In the genomic region with DNA sequence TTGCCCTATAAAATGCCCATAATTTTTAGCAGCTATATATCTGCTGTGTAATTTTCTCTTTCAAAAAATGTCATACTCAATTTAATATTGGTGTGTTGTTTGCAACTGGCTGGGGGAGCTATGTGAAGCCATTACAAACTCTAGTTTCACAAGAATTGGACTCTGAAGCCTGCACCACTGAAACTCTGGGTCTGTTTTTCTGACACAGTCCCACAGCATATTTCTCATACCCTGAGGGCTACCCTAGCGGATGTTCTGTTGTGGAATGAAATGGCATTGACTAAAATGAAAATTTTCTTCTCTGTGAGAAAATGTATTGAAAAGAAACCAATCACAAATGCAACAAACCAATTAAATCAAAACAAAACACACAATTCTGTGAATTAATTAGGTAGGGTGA, we compare ENCODE assay signal across 18 cellular contexts.
DNase-seq lines count a peak whose midpoint lies in the region; ATAC-seq and TF ChIP-seq lines count a peak whose summit lies in the region.
"Had no signal": no experiment of that assay in that cellular context is flagged by ENCODE, and none has a peak within 500 bp of the region (broad histone marks: within the 10 kb centered on the region; RNA-seq: fewer than 3 reads in every experiment).

No MANE protein-coding gene starts in this region.

- H3K9ac ChIP-seq in adipocyte (ENCODE audit: low read length) (no peak overlapping the region), neuronal stem cell (ENCODE audit: low read depth, low read length, poor library complexity) (no peak overlapping the region)
- H3K9ac ChIP-seq: BLaER1 had no signal

- H4K8ac ChIP-seq in neuronal stem cell (ENCODE audit: low read depth, low read length), result no peak overlapping the region

- H3K27me3 ChIP-seq in adipocyte (replicated peaks; ENCODE audit: control insufficient read depth, insufficient read depth, low read length) (no peaks in the 10 kb centered on the region), neuronal stem cell (ENCODE audit: control insufficient read depth in 3 of 3, insufficient read depth in 3 of 3, low read depth in 1 of 3, low read length in 3 of 3) (no peaks in the 10 kb centered on the region)
- H3K27me3 ChIP-seq: BLaER1 had no signal

- H3K79me1 ChIP-seq in neuronal stem cell (ENCODE audit: low read depth, low read length), result no peaks in the 10 kb centered on the region

- TF ChIP-seq POLR2A in erythroblast (IDR thresholded peaks at IDR 0.05; ENCODE audit: low read length), result no peak

- H3K9me3 ChIP-seq in adipocyte (ENCODE audit: control insufficient read depth, low read length) (no peaks in the 10 kb centered on the region), neuronal stem cell (replicated peaks in 1 of 2; ENCODE audit: control insufficient read depth in 2 of 2, insufficient read depth in 1 of 2, low read depth in 1 of 2, low read length in 2 of 2) (no peaks in the 10 kb centered on the region)
- H3K9me3 ChIP-seq: A549, BLaER1 had no signal

- H3K14ac ChIP-seq in neuronal stem cell (ENCODE audit: low read length), result no peak overlapping the region

- no peak overlapping the region for H2BK15ac ChIP-seq in neuronal stem cell (ENCODE audit: low read length)

- H3K4me1 ChIP-seq in adipocyte (ENCODE audit: control insufficient read depth, insufficient read depth, low read length) (peaks cover 10% of the 10 kb centered on the region), neuronal stem cell (ENCODE audit: control insufficient read depth in 2 of 2, insufficient read depth in 1 of 2, low read depth in 1 of 2, low read length in 2 of 2) (no peaks in the 10 kb centered on the region)
- H3K4me1 ChIP-seq: BLaER1 had no signal

- H4K91ac ChIP-seq in neuronal stem cell (ENCODE audit: low read depth, low read length, poor library complexity), result no peak overlapping the region

- no peak overlapping the region for H2AFZ ChIP-seq in neuronal stem cell (ENCODE audit: low read length)

- no peak overlapping the region for H2BK12ac ChIP-seq in neuronal stem cell (ENCODE audit: low read length)

- no peak overlapping the region for H3K27ac ChIP-seq in neuronal stem cell (replicated peaks; ENCODE audit: low read length)
- H3K27ac ChIP-seq: A549, BLaER1, HL-60 had no signal

- no peak overlapping the region for H3K4me3 ChIP-seq in adipocyte (ENCODE audit: low read length)
- no peak overlapping the region for H3K4me3 ChIP-seq in neuronal stem cell (ENCODE audit: low read length in 2 of 2)
- H3K4me3 ChIP-seq: A549, BLaER1 had no signal

- WGBS in neuronal stem cell (ENCODE audit: extremely low coverage in 2 of 2, insufficient read length in 2 of 2, insufficient replicate concordance in 1 of 2), 2 donors, result no CpG with 5 or more reads among the region's 1 CpG

- H2AK5ac ChIP-seq in neuronal stem cell (ENCODE audit: low read depth, low read length), result no peak overlapping the region

- H3K4ac ChIP-seq in neuronal stem cell (ENCODE audit: low read length), result no peak overlapping the region

- no peaks in the 10 kb centered on the region for H3K36me3 ChIP-seq in adipocyte (ENCODE audit: control insufficient read depth, insufficient read depth, low read length, severe bottlenecking)
- H3K36me3 ChIP-seq in neuronal stem cell (replicated peaks in 1 of 2; ENCODE audit: control insufficient read depth in 2 of 2, insufficient read depth in 2 of 2, low read length in 2 of 2), result no peaks in the 10 kb centered on the region
- H3K36me3 ChIP-seq: BLaER1 had no signal

- H2BK5ac ChIP-seq in neuronal stem cell (ENCODE audit: low read length), result no peak overlapping the region

- H3K4me2 ChIP-seq in neuronal stem cell (ENCODE audit: insufficient read depth, low read length, poor library complexity, severe bottlenecking), result no peak overlapping the region
- H3K4me2 ChIP-seq: A549, BLaER1 had no signal

- ATAC-seq in HG02885 (IDR thresholded peaks at IDR 0.05; ENCODE audit: poor library complexity, unreplicated experiment), result peak; percentile 24
- ATAC-seq: A549 had no signal

- no peak overlapping the region for H2BK120ac ChIP-seq in neuronal stem cell (ENCODE audit: low read depth, low read length)

- peak; percentile 35 for DNase-seq in EH (ENCODE audit: low read depth)
- peak; percentile 66 for DNase-seq in adipocyte (ENCODE audit: low read depth)
- DNase-seq in foreskin melanocyte, result peak; percentile 35
- no peak for DNase-seq in inferior parietal cortex (ENCODE audit: extremely low spot score)
- DNase-seq in neuronal stem cell (ENCODE audit: low spot score), result no peak
- no peak for DNase-seq in putamen (ENCODE audit: low spot score)
- DNase-seq in erythroblast (lab: John Stamatoyannopoulos, UW), result no peak
- DNase-seq: AML-193; CD8-positive, alpha-beta memory T cell; DMS53; HCEC 1CT; HFFc6; IMR-90; KBM-7 had no signal

- no peak overlapping the region for H3K18ac ChIP-seq in neuronal stem cell (ENCODE audit: low read length)

- no peak overlapping the region for H3K23ac ChIP-seq in neuronal stem cell (ENCODE audit: low read depth, low read length, poor library complexity)

Comparison
In these comparisons a context has a peak if more than half of its experiments do, and no peak if none do; other contexts are left out.
1. DNase-seq: peak in EH (single experiment), adipocyte (single experiment) and foreskin melanocyte (single experiment); none in inferior parietal cortex (single experiment), neuronal stem cell (single experiment), putamen (single experiment) and erythroblast (0 of 2).